ENCODE assay signal across 17 cellular contexts in genomic region chrX:25206761-25207160, GRCh38.
DNase-seq lines count a peak whose midpoint lies in the region; ATAC-seq and TF ChIP-seq lines count a peak whose summit lies in the region.
"Had no signal": no experiment of that assay in that cellular context is flagged by ENCODE, and none has a peak within 500 bp of the region (broad histone marks: within the 10 kb centered on the region; RNA-seq: fewer than 3 reads in every experiment).

No MANE protein-coding gene starts in this region.

- TF ChIP-seq CTCF in astrocyte of the spinal cord (IDR thresholded peaks at IDR 0.05; ENCODE audit: low read depth, low read length), result no peak

- no peaks in the 10 kb centered on the region for H3K36me3 ChIP-seq in mesendoderm (ENCODE audit: control insufficient read depth, insufficient read depth, low read length)

- H3K4ac ChIP-seq in mesendoderm (ENCODE audit: low read depth, low read length), result no peak overlapping the region

- no peak overlapping the region for H3K4me3 ChIP-seq in astrocyte of the spinal cord (ENCODE audit: low read depth, low read length)
- H3K4me3 ChIP-seq in mesendoderm (ENCODE audit: low read length), result no peak overlapping the region
- H3K4me3 ChIP-seq: coronary artery had no signal

- in situ Hi-C loops in astrocyte of the spinal cord (cut with HindIII; ENCODE audit: low sequenced_read_pairs), result no loop called here

- H2BK15ac ChIP-seq in mesendoderm (replicated peaks; ENCODE audit: low read depth), result no peak overlapping the region

- H3K27ac ChIP-seq in mesendoderm (ENCODE audit: low read depth, low read length), result no peak overlapping the region
- H3K27ac ChIP-seq: coronary artery, HL-60, parathyroid adenoma had no signal

- H3K79me1 ChIP-seq in mesendoderm (ENCODE audit: low read length), result no peaks in the 10 kb centered on the region

- no peak overlapping the region for H3K4me2 ChIP-seq in mesendoderm (ENCODE audit: low read length)

- no peak overlapping the region for H3K56ac ChIP-seq in mesendoderm (ENCODE audit: low read length)

- no peaks in the 10 kb centered on the region for H3K79me2 ChIP-seq in mesendoderm (ENCODE audit: control insufficient read depth, insufficient read depth, low read length)
- H3K79me2 ChIP-seq: parathyroid adenoma had no signal

- no CpG with 5 or more reads among the region's 1 CpG for WGBS in mesendoderm (ENCODE audit: extremely low coverage, insufficient coverage, low lambda C conversion rate)

- no peak overlapping the region for H2BK5ac ChIP-seq in mesendoderm (ENCODE audit: low read length)

- no peak overlapping the region for H2BK120ac ChIP-seq in mesendoderm (ENCODE audit: low read depth, low read length)

- no peak overlapping the region for H3K23ac ChIP-seq in mesendoderm (ENCODE audit: low read length)

- H3K18ac ChIP-seq in mesendoderm (ENCODE audit: low read length), result no peak overlapping the region

- no peaks in the 10 kb centered on the region for H3K27me3 ChIP-seq in mesendoderm (ENCODE audit: insufficient read depth, low read length, poor library complexity)

- no peak overlapping the region for H2AK5ac ChIP-seq in mesendoderm (ENCODE audit: low read length)

- no peak overlapping the region for H4K8ac ChIP-seq in mesendoderm (ENCODE audit: low read depth, low read length)

- no peaks in the 10 kb centered on the region for H3K4me1 ChIP-seq in mesendoderm (ENCODE audit: control insufficient read depth, low read depth, low read length)
- H3K4me1 ChIP-seq: parathyroid adenoma had no signal

- H4K5ac ChIP-seq in mesendoderm (ENCODE audit: low read length), result no peak overlapping the region

- H3K9ac ChIP-seq in mesendoderm (ENCODE audit: low read length), result no peak overlapping the region
- H3K9ac ChIP-seq: parathyroid adenoma had no signal

- no peak for ATAC-seq in GM19324 (IDR thresholded peaks at IDR 0.05; ENCODE audit: low FRiP score, unreplicated experiment)
- no peak for ATAC-seq in GM18861 (IDR thresholded peaks at IDR 0.05; ENCODE audit: unreplicated experiment)
- ATAC-seq: stimulated activated naive CD8-positive, alpha-beta T cell treated with anti-CD3 and anti-CD28 coated beads, Interleukin-15, Interleukin-2, amounts not matched to agents 100 U/mL and 50 U/mL, for 24 hours had no signal

- DNase-seq in Daoy (ENCODE audit: low read depth) (peak; percentile 63), NCI-H2227 (lab: John Stamatoyannopoulos, UW; ENCODE audit: unreplicated experiment) (peak; percentile 8), astrocyte of the spinal cord (ENCODE audit: low read depth, low spot score) (peak; percentile 61), mesendoderm (peak; percentile 39), amygdala (lab: John Stamatoyannopoulos, UW) (no peak)
- no peak for DNase-seq in stimulated activated CD4-positive, alpha-beta T cell treated with anti-CD3 and anti-CD28 coated beads, Interleukin-12 subunit alpha, Interleukin-12 subunit beta, amount 100 ng/mL, for 4 hours
- DNase-seq: anterior cingulate cortex; DMS153; NCI-H1694; NCI-H510A treated with DMSO at 0.1 percent for 48 hours; stimulated activated naive CD8-positive, alpha-beta T cell treated with anti-CD3 and anti-CD28 coated beads, Interleukin-15, Interleukin-2, amounts not matched to agents 100 U/mL and 50 U/mL, for 24 hours; SW 1271 had no signal

Comparison
In these comparisons a context has a peak if more than half of its experiments do, and no peak if none do; other contexts are left out.
1. DNase-seq: peak in Daoy (single experiment), NCI-H2227 (single experiment), astrocyte of the spinal cord (single experiment) and mesendoderm (single experiment); none in stimulated activated CD4-positive, alpha-beta T cell treated with anti-CD3 and anti-CD28 coated beads, Interleukin-12 subunit alpha, Interleukin-12 subunit beta, amount 100 ng/mL, for 4 hours (single experiment) and amygdala (0 of 56).